29 cellular contexts compared by ENCODE assay signal in the genomic region with DNA sequence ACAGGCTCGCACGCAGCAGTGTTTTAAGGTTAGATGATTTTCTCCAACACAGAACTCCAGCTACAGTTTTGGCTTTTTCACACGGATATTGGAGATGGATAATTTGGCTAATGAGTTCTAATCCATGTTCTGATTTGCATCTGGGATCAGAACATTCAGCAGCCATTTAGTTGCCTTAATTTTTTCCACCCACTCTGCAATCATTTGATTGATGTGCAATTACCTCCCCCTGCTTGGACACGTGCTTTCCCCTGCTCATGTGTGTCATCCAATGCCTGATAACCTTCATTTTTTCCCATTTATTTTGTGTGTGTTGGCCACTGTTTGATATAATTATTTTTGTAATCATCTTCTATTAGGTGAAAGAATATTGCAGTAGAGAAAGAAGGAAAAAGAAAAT.
A peak's percentile ranks its signal among the peaks of the same experiment; 100 is the strongest.
DNase-seq lines count a peak whose midpoint lies in the region; ATAC-seq lines count a peak whose summit lies in the region.
"Had no signal": no experiment of that assay in that cellular context is flagged by ENCODE, and none has a peak within 500 bp of the region (broad histone marks: within the 10 kb centered on the region; RNA-seq: fewer than 3 reads in every experiment).

No MANE protein-coding gene starts in this region.

- peak overlapping the region; percentile 42 for H3K27ac ChIP-seq in caudate nucleus (ENCODE audit: low read depth, low read length)
- H3K27ac ChIP-seq: 22Rv1; A549; BLaER1; BLaER1 treated with 17β-estradiol and CSF1 and Interleukin-3, amounts not matched to agents 10 nM and 100 nM; C4-2B had no signal

- no peak for ATAC-seq in esophagus mucosa
- ATAC-seq: A549; CD8-positive, alpha-beta T cell had no signal

- DNase-seq in caudate nucleus (lab: John Stamatoyannopoulos, UW) (peak in 13 of 61 donors; percentile 11 to 76 (median 20)), putamen (ENCODE audit: low spot score) (peak; percentile 71), SHP77 treated with DMSO at 0.1 percent for 48 hours (lab: John Stamatoyannopoulos, UW) (no peak)
- DNase-seq: 8988T; ACHN; AML-193; BE2C; C1 segment of cervical spinal cord; Caco-2; Calu3; CD4-positive, alpha-beta memory T cell; CD4-positive, alpha-beta T cell; CD4-positive, CD25-positive, alpha-beta regulatory T cell; CD8-positive, alpha-beta memory T cell; CD8-positive, alpha-beta T cell; COR-L47; DMS 273 treated with DMSO at 0.1 percent for 48 hours; DMS153; DMS53; DMS79; DMS79 treated with DMSO at 0.1 percent for 48 hours; DND-41; EL had no signal
